22 cellular contexts compared by ENCODE assay signal in the genomic region with DNA sequence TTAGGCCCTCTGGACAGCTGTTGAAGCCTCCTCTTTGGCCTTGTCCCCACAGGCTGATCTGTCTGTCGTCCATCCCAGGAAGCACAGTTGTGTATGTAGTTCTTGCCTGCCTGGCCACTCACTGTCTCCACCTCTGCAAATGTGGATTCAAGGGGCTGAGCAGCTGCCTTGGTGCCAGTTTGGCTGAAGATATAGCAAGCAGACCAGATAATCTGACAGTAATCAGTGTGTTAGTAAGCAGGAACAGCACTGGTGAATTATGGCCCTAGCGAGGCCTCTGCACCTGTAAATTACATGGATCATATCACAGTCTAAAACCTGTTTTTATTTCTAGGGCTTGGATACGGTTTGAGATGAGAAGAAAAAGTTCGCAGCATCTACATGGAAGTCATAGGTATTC.
DNase-seq lines count a peak whose midpoint lies in the region; ATAC-seq and TF ChIP-seq lines count a peak whose summit lies in the region.
"Had no signal": no experiment of that assay in that cellular context is flagged by ENCODE, and none has a peak within 500 bp of the region (broad histone marks: within the 10 kb centered on the region; RNA-seq: fewer than 3 reads in every experiment).

No MANE protein-coding gene starts in this region.

- CTCF ChIA-PET in SK-N-SH (lab: Yijun Ruan, JAX), result no interaction called here

- H3K27ac ChIP-seq in SK-N-SH (ENCODE audit: low read depth in 2 of 2, low read length in 1 of 2), result 0 out of 4 replicates have a peak overlapping the region, but pooled peaks of 1 of the 2 experiments have one; percentile 34
- H3K27ac ChIP-seq in WERI-Rb-1, result peak overlapping the region; percentile 69
- H3K27ac ChIP-seq in smooth muscle cell (ENCODE audit: low read depth), result no peak overlapping the region
- H3K27ac ChIP-seq: A549; BLaER1 treated with 17β-estradiol and CSF1 and Interleukin-3, amounts not matched to agents 10 nM and 100 nM; PC-9; SJSA1 had no signal

- H3K9me3 ChIP-seq in SK-N-SH (no peaks in the 10 kb centered on the region), WERI-Rb-1 (ENCODE audit: severe bottlenecking) (no peaks in the 10 kb centered on the region), smooth muscle cell (replicated peaks; ENCODE audit: low read depth) (no peaks in the 10 kb centered on the region)
- H3K9me3 ChIP-seq: A549, SJSA1 had no signal

- TF ChIP-seq RAD21 in SK-N-SH (IDR thresholded peaks at IDR 0.05; ENCODE audit: low read length), result no peak

- H3K79me2 ChIP-seq in SK-N-SH (ENCODE audit: insufficient read depth), result no peaks in the 10 kb centered on the region
- no peaks in the 10 kb centered on the region for H3K79me2 ChIP-seq in smooth muscle cell (ENCODE audit: low read depth)

- H2AFZ ChIP-seq in SK-N-SH (ENCODE audit: low read depth) (no peak overlapping the region), smooth muscle cell (ENCODE audit: low read depth) (no peak overlapping the region)
- H2AFZ ChIP-seq: PC-9 had no signal

- H4K20me1 ChIP-seq in SK-N-SH (ENCODE audit: insufficient read depth), result no peaks in the 10 kb centered on the region
- H4K20me1 ChIP-seq in smooth muscle cell (ENCODE audit: low read depth), result no peaks in the 10 kb centered on the region
- H4K20me1 ChIP-seq: BLaER1 treated with 17β-estradiol and CSF1 and Interleukin-3, amounts not matched to agents 10 nM and 100 nM had no signal

- peaks cover 0 to 2% of the 10 kb centered on the region in 2 experiments for H3K36me3 ChIP-seq in SK-N-SH (replicated peaks in 1 of 2; ENCODE audit: control insufficient read depth in 1 of 2, insufficient read depth in 2 of 2, low read length in 1 of 2)
- H3K36me3 ChIP-seq in WERI-Rb-1, result no peaks in the 10 kb centered on the region
- H3K36me3 ChIP-seq in smooth muscle cell (ENCODE audit: low read depth), result no peaks in the 10 kb centered on the region
- H3K36me3 ChIP-seq: BLaER1 treated with 17β-estradiol and CSF1 and Interleukin-3, amounts not matched to agents 10 nM and 100 nM; SJSA1 had no signal

- WGBS in SK-N-SH (ENCODE audit: low lambda C conversion rate), result 37% methylated on average over 4 of the region's 4 CpGs
- WGBS in smooth muscle cell (ENCODE audit: low lambda C conversion rate), result 79% methylated on average over 4 of the region's 4 CpGs

- H3K4me2 ChIP-seq in SK-N-SH, result no peak overlapping the region
- H3K4me2 ChIP-seq in smooth muscle cell, result no peak overlapping the region
- H3K4me2 ChIP-seq: A549; BLaER1 treated with 17β-estradiol and CSF1 and Interleukin-3, amounts not matched to agents 10 nM and 100 nM; PC-9 had no signal

- H3K27me3 ChIP-seq in SK-N-SH (ENCODE audit: insufficient read depth) (no peaks in the 10 kb centered on the region), WERI-Rb-1 (ENCODE audit: insufficient read depth, low read depth, severe bottlenecking) (no peaks in the 10 kb centered on the region), smooth muscle cell (ENCODE audit: low read depth) (peaks cover 5% of the 10 kb centered on the region)
- H3K27me3 ChIP-seq: BLaER1 treated with 17β-estradiol and CSF1 and Interleukin-3, amounts not matched to agents 10 nM and 100 nM; SJSA1 had no signal

- TF ChIP-seq CTCF in SK-N-SH (IDR thresholded peaks at IDR 0.05) (no peak), WERI-Rb-1 (IDR thresholded peaks at IDR 0.05; ENCODE audit: low read depth, low read length) (no peak), smooth muscle cell (IDR thresholded peaks at IDR 0.05; ENCODE audit: borderline replicate concordance, insufficient read depth, poor library complexity, severe bottlenecking) (no peak)

- H3K9ac ChIP-seq in SK-N-SH (no peak overlapping the region), smooth muscle cell (ENCODE audit: low read depth) (no peak overlapping the region)
- H3K9ac ChIP-seq: BLaER1 treated with 17β-estradiol and CSF1 and Interleukin-3, amounts not matched to agents 10 nM and 100 nM had no signal

- H3K4me3 ChIP-seq in SK-N-SH (ENCODE audit: low read depth in 2 of 2, low read length in 1 of 2) (no peak overlapping the region), WERI-Rb-1 (ENCODE audit: low read depth, low read length) (no peak overlapping the region), smooth muscle cell (no peak overlapping the region)
- H3K4me3 ChIP-seq: A549; BLaER1 treated with 17β-estradiol and CSF1 and Interleukin-3, amounts not matched to agents 10 nM and 100 nM; K562; PC-9; SJSA1 had no signal

- no peaks in the 10 kb centered on the region for H3F3A ChIP-seq in SK-N-SH (replicated peaks; ENCODE audit: insufficient read depth)
- no peaks in the 10 kb centered on the region for H3F3A ChIP-seq in smooth muscle cell (ENCODE audit: low read depth)

- ATAC-seq in SK-N-SH treated with all-trans-retinoic acid at 6 μM for 48 hours, result no peak
- ATAC-seq: A549, K562, Right ventricle myocardium inferior had no signal

- peak; percentile 44 for DNase-seq in SK-N-SH
- peak; percentile 77 for DNase-seq in NCI-H69 (lab: John Stamatoyannopoulos, UW)
- peak; percentile 68 for DNase-seq in WERI-Rb-1
- DNase-seq in MV-4-11 (lab: John Stamatoyannopoulos, UW), result no peak
- no peak for DNase-seq in glomerular visceral epithelial cell (ENCODE audit: extremely low spot score)
- no peak for DNase-seq in smooth muscle cell (lab: John Stamatoyannopoulos, UW; ENCODE audit: unreplicated experiment)
- DNase-seq: AML-193; CD4-positive, alpha-beta T cell; DND-41; H7; Kasumi-1; NCI-H1105; NCI-H2029; NCI-H2171; NCI-H526; PC-9 had no signal

- no peaks in the 10 kb centered on the region for H3K9me2 ChIP-seq in SK-N-SH

- POLR2A ChIA-PET in SK-N-SH (lab: Yijun Ruan, JAX), result no interaction called here

- peak in 1 of 2 experiments; percentile 59; a peak in 1 of 4 replicates for TF ChIP-seq EP300 in SK-N-SH (IDR thresholded peaks at IDR 0.05; ENCODE audit: borderline replicate concordance in 1 of 2, low read depth in 1 of 2, low read length in 1 of 2)

- peaks cover 0 to 12% of the 10 kb centered on the region in 2 experiments; a peak in 1 of 4 replicates for H3K4me1 ChIP-seq in SK-N-SH (ENCODE audit: control insufficient read depth in 1 of 2, insufficient read depth in 2 of 2, low read depth in 1 of 2, low read length in 1 of 2)
- H3K4me1 ChIP-seq in smooth muscle cell (ENCODE audit: low read depth), result no peaks in the 10 kb centered on the region
- H3K4me1 ChIP-seq: A549; BLaER1 treated with 17β-estradiol and CSF1 and Interleukin-3, amounts not matched to agents 10 nM and 100 nM; SJSA1 had no signal

TF ChIP-seq in SK-N-SH, 30 proteins besides CTCF, POLR2A, EP300 and RAD21 (continues in another document):
- no peak for TF ChIP-seq TCF12 (IDR thresholded peaks at IDR 0.05)
- TF ChIP-seq, protein P1, sequence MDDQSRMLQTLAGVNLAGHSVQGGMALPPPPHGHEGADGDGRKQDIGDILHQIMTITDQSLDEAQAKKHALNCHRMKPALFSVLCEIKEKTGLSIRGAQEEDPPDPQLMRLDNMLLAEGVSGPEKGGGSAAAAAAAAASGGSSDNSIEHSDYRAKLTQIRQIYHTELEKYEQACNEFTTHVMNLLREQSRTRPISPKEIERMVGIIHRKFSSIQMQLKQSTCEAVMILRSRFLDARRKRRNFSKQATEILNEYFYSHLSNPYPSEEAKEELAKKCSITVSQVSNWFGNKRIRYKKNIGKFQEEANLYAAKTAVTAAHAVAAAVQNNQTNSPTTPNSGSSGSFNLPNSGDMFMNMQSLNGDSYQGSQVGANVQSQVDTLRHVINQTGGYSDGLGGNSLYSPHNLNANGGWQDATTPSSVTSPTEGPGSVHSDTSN (IDR thresholded peaks at IDR 0.05), result no peak
- no peak for TF ChIP-seq CHD2 (IDR thresholded peaks at IDR 0.05; ENCODE audit: low read length, partially characterized antibody)
- no peak for TF ChIP-seq MEF2A (IDR thresholded peaks at IDR 0.05; ENCODE audit: borderline replicate concordance, low read depth)
- TF ChIP-seq, protein P2, sequence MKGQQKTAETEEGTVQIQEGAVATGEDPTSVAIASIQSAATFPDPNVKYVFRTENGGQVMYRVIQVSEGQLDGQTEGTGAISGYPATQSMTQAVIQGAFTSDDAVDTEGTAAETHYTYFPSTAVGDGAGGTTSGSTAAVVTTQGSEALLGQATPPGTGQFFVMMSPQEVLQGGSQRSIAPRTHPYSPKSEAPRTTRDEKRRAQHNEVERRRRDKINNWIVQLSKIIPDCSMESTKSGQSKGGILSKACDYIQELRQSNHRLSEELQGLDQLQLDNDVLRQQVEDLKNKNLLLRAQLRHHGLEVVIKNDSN (IDR thresholded peaks at IDR 0.05; ENCODE audit: borderline replicate concordance, low read depth), result no peak
- TF ChIP-seq FOXM1 (IDR thresholded peaks at IDR 0.05; ENCODE audit: low read depth), result no peak
- TF ChIP-seq FOSL2 (IDR thresholded peaks at IDR 0.05; ENCODE audit: borderline replicate concordance, low read depth), result no peak
- 0 out of 2 replicates have a peak, but pooled peaks have one; percentile 53 for TF ChIP-seq FOXJ3 (CRISPR knock-in tag; IDR thresholded peaks at IDR 0.05)
- peak; percentile 80 for TF ChIP-seq GATA2 (CRISPR knock-in tag; IDR thresholded peaks at IDR 0.05)

TF ChIP-seq in SK-N-SH treated with all-trans-retinoic acid at 6 μM for 48 hours, 23 proteins besides CTCF, POLR2A, EP300 and RAD21:
- no peak for TF ChIP-seq ZFP3 (CRISPR knock-in tag; IDR thresholded peaks at IDR 0.05)
- TF ChIP-seq TOX (CRISPR knock-in tag; IDR thresholded peaks at IDR 0.05; ENCODE audit: borderline replicate concordance), result no peak
- no peak for TF ChIP-seq OSR1 (CRISPR knock-in tag; IDR thresholded peaks at IDR 0.05)
- no peak for TF ChIP-seq CSDC2 (CRISPR knock-in tag; IDR thresholded peaks at IDR 0.05)
- TF ChIP-seq, protein P3, sequence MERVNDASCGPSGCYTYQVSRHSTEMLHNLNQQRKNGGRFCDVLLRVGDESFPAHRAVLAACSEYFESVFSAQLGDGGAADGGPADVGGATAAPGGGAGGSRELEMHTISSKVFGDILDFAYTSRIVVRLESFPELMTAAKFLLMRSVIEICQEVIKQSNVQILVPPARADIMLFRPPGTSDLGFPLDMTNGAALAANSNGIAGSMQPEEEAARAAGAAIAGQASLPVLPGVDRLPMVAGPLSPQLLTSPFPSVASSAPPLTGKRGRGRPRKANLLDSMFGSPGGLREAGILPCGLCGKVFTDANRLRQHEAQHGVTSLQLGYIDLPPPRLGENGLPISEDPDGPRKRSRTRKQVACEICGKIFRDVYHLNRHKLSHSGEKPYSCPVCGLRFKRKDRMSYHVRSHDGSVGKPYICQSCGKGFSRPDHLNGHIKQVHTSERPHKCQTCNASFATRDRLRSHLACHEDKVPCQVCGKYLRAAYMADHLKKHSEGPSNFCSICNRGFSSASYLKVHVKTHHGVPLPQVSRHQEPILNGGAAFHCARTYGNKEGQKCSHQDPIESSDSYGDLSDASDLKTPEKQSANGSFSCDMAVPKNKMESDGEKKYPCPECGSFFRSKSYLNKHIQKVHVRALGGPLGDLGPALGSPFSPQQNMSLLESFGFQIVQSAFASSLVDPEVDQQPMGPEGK (CRISPR knock-in tag; IDR thresholded peaks at IDR 0.05; ENCODE audit: borderline replicate concordance), result no peak
- no peak for TF ChIP-seq ZNF8 (CRISPR knock-in tag; IDR thresholded peaks at IDR 0.05)
- no peak for TF ChIP-seq ZNF70 (CRISPR knock-in tag; IDR thresholded peaks at IDR 0.05)
- no peak for TF ChIP-seq ARNTL (CRISPR knock-in tag; IDR thresholded peaks at IDR 0.05; ENCODE audit: borderline replicate concordance, low read depth)
TF ChIP-seq in SK-N-SH treated with all-trans-retinoic acid at 6 μM for 48 hours: peak in this region for 0.

Comparison
In these comparisons a context has a peak if more than half of its experiments do, and no peak if none do; other contexts are left out.
1. DNase-seq: peak in SK-N-SH (single experiment), NCI-H69 (single experiment) and WERI-Rb-1 (single experiment); none in MV-4-11 (single experiment), glomerular visceral epithelial cell (single experiment) and smooth muscle cell (single experiment).